Comparison of ENCODE assay signal across 8 cellular contexts in the genomic region with DNA sequence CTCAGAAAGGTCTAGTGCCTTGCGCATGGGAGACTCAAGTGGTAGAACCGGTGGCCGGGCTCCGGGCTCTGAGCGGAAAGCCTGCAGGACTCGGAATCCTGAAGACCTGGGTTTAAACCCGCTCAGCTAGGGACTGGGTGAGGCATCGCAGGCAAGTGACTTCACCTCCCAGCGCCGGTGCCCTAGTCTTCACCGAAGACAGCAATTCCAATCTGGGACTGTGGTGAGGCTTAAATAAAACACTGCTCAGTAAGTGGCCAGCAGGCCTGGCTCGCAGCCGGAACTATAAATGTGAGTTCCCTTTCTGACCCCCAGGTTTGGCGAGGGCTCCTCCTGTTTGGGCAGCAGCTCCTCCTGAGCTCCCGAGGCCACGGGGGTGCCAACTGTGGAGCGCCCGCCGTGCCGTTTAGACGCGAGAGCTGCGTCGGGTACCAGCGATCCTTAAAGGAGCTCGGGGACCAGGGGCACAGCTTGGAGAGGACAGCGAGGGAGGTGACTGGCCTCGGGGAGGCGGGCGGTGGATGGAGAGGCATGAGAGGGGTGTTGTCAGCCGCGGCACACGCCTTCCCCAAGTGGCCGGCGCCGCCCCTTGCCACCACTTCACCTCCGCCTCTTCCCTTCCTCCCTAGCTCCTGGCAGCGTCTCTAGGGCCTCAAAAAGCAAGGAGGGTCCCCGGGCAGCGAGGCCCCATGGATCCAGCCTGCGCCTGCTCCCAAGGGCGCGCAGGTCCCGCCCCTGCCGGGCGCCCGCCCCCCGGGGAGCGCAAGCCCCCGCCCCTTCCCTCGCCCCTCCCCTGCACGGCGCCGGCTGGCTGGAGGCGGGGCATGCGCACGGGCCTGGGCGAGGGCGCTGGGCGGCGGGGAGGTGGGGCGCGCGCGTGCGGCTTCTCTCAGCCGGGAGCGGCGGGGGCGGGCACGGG. TPM values are rescaled to one million over a fixed set of nuclear protein-coding genes. Genes with fewer than 3 reads are reported as not detected.
A peak's percentile ranks its signal among the peaks of the same experiment; 100 is the strongest.
DNase-seq lines count a peak whose midpoint lies in the region; ATAC-seq, FAIRE-seq and TF ChIP-seq lines count a peak whose summit lies in the region.

No MANE protein-coding gene starts in this region.

- DNase-seq in Ammon's horn (ENCODE audit: low spot score) (peak; percentile 90), NCI-H524 (lab: John Stamatoyannopoulos, UW) (peak; percentile 71 to 81), dedifferentiated amniotic fluid mesenchymal stem cell (ENCODE audit: extremely low spot score) (peak; percentile 82), HepG2 (ENCODE audit: low spot score) (peak; percentile 60)
- peak; percentile 81 for DNase-seq in activated CD4-positive, alpha-beta T cell treated with anti-CD3 and anti-CD28 coated beads, Interleukin-2, amount 50 U/mL, for 1 hour
- DNase-seq in stimulated activated CD4-positive, alpha-beta T cell treated with anti-CD3 and anti-CD28 coated beads, Interleukin-2, amount 100 ng/mL, for 4 hours (ENCODE audit: low read depth) = peak; percentile 83

- TF ChIP-seq EP300 in HepG2 (IDR thresholded peaks at IDR 0.05; ENCODE audit: low read depth in 2 of 2, low read length in 2 of 2) (0 out of 4 replicates have a peak, but pooled peaks of 1 of the 2 experiments have one; percentile 10), HepG2 (CRISPR knock-in tag; IDR thresholded peaks at IDR 0.05; ENCODE audit: borderline replicate concordance) (no peak)

- TF ChIP-seq POLR2A in HepG2 (IDR thresholded peaks at IDR 0.05; ENCODE audit: insufficient read depth in 1 of 2, low read depth in 2 of 2, low read length in 2 of 2) = peak in 1 of 2 experiments; percentile 60; a peak in 1 of 4 replicates

- CTCF ChIA-PET in HepG2 (lab: Yijun Ruan, JAX; ENCODE audit: low intra/inter-chr PET ratio, low total read pairs) = no interaction called here

- H3K27ac ChIP-seq in HepG2 (ENCODE audit: extremely low read length, insufficient read depth, low read length) = no peak overlapping the region

- ATAC-seq in GM19328 (IDR thresholded peaks at IDR 0.05; ENCODE audit: unreplicated experiment) = peak; percentile 89
- peak; percentile 77 for ATAC-seq in HG03457 (IDR thresholded peaks at IDR 0.05; ENCODE audit: unreplicated experiment)
- ATAC-seq in HepG2 = peak; percentile 84

- no peaks in the 10 kb centered on the region for H3K36me3 ChIP-seq in HepG2 (replicated peaks in 1 of 2; ENCODE audit: control insufficient read depth in 1 of 2, insufficient read depth in 2 of 2, low read length in 2 of 2)

- in situ Hi-C loops in HepG2 (cut with HindIII; ENCODE audit: extremely low pct_ligation_motif_present, low pct_unique_long_range_greater_than_20kb) = loop anchor here (5.0 kb wide), 1 partner anchor 88 kb away; no protein-coding TSS in a partner anchor

- no peak for FAIRE-seq in HepG2 (lab: Jason Lieb, UNC)

- intact Hi-C loops in HepG2 (cut with micrococcal nuclease; ENCODE audit: unreplicated experiment) = loop anchor here (10.0 kb wide), 1 partner anchor 90 kb away; no protein-coding TSS in a partner anchor

- H3K79me2 ChIP-seq in HepG2 (ENCODE audit: insufficient read depth, low read length) = peaks cover 2% of the 10 kb centered on the region

- H3K4me2 ChIP-seq in HepG2 (ENCODE audit: low read depth, low read length) = peak overlapping the region; percentile 98

- 3% methylated on average over 7 of the region's 71 CpGs for WGBS in HepG2 (ENCODE audit: low lambda C conversion rate)

- H3K9ac ChIP-seq in HepG2 (ENCODE audit: insufficient read depth, low read depth, low read length) = peak overlapping the region; percentile 54

- 0 out of 2 replicates have a peak, but pooled peaks have one; percentile 19 for TF ChIP-seq CTCF in HepG2 (CRISPR knock-in tag; IDR thresholded peaks at IDR 0.05)

- H3K27me3 ChIP-seq in HepG2 (ENCODE audit: control insufficient read depth in 1 of 2, insufficient read depth in 2 of 2, low read length in 2 of 2) = peaks cover 0 to 38% of the 10 kb centered on the region in 2 experiments; a peak in 2 of 5 replicates

- H3K4me3 ChIP-seq in HepG2 (replicated peaks in 1 of 3; ENCODE audit: insufficient read depth in 1 of 3, low read depth in 2 of 3, low read length in 3 of 3) = peak overlapping the region; percentile 62 to 77 (median 75)

- H3K9me3 ChIP-seq in HepG2 (ENCODE audit: low read length) = no peaks in the 10 kb centered on the region

- TF ChIP-seq RAD21 in HepG2 (CRISPR knock-in tag; IDR thresholded peaks at IDR 0.05) = no peak

- H3K4me1 ChIP-seq in HepG2 (ENCODE audit: insufficient read depth, low read length) = peaks cover 54% of the 10 kb centered on the region

- BruUV-seq in HepG2 (replicated peaks; lab: Mats Ljungman, UMichigan) = no TSS peak

- POLR2A ChIA-PET in HepG2 (lab: Yijun Ruan, JAX) = interaction anchor here (1.2 kb wide), 1 partner anchor 253 kb away, joined by 3 read pairs; no protein-coding TSS in a partner anchor

- no peaks in the 10 kb centered on the region for H4K20me1 ChIP-seq in HepG2 (ENCODE audit: insufficient read depth, low read length)

- H2AFZ ChIP-seq in HepG2 (ENCODE audit: low read length) = no peak overlapping the region

TF ChIP-seq in HepG2, 621 proteins besides CTCF, POLR2A, EP300 and RAD21 (continues in another document):
- TF ChIP-seq ZNF644 (CRISPR knock-in tag; IDR thresholded peaks at IDR 0.05; ENCODE audit: low read depth) = no peak
- TF ChIP-seq, protein P1, sequence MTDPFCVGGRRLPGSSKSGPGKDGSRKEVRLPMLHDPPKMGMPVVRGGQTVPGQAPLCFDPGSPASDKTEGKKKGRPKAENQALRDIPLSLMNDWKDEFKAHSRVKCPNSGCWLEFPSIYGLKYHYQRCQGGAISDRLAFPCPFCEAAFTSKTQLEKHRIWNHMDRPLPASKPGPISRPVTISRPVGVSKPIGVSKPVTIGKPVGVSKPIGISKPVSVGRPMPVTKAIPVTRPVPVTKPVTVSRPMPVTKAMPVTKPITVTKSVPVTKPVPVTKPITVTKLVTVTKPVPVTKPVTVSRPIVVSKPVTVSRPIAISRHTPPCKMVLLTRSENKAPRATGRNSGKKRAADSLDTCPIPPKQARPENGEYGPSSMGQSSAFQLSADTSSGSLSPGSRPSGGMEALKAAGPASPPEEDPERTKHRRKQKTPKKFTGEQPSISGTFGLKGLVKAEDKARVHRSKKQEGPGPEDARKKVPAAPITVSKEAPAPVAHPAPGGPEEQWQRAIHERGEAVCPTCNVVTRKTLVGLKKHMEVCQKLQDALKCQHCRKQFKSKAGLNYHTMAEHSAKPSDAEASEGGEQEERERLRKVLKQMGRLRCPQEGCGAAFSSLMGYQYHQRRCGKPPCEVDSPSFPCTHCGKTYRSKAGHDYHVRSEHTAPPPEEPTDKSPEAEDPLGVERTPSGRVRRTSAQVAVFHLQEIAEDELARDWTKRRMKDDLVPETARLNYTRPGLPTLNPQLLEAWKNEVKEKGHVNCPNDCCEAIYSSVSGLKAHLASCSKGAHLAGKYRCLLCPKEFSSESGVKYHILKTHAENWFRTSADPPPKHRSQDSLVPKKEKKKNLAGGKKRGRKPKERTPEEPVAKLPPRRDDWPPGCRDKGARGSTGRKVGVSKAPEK (CRISPR knock-in tag; IDR thresholded peaks at IDR 0.05; ENCODE audit: borderline replicate concordance) = no peak
- TF ChIP-seq PHF21A (CRISPR knock-in tag; IDR thresholded peaks at IDR 0.05) = 0 out of 2 replicates have a peak, but pooled peaks have one; percentile 37
- TF ChIP-seq NKX3-1 (CRISPR knock-in tag; IDR thresholded peaks at IDR 0.05) = no peak
- TF ChIP-seq JDP2 (CRISPR knock-in tag; IDR thresholded peaks at IDR 0.05; ENCODE audit: borderline replicate concordance) = no peak
- no peak for TF ChIP-seq ZBTB20 (CRISPR knock-in tag; IDR thresholded peaks at IDR 0.05; ENCODE audit: borderline replicate concordance, low read depth)

RNA-seq across cellular contexts. Expression of a gene that starts 0.7 kb away (rescaled TPM):
- 1.5 and 3.1 TPM in 2 replicates for total RNA-seq in HepG2 (2016; rRNA removed; fragmentation: Illumina TruSeq; extraction: Trizol)
- 13.2 and 14.6 TPM in 2 replicates for total RNA-seq in HepG2 (2016; cell fraction: cytosol; rRNA removed; fragmentation: Illumina TruSeq; extraction: Trizol; ENCODE audit: low read depth)
- total RNA-seq in HepG2 (2016; cell fraction: insoluble cytoplasmic fraction; rRNA removed; fragmentation: Illumina TruSeq; extraction: Trizol) = 1.3 and 2.8 TPM in 2 replicates
- total RNA-seq in HepG2 (2016; cell fraction: membrane; rRNA removed; fragmentation: Illumina TruSeq; extraction: Trizol) = 3.0 and 3.1 TPM in 2 replicates
- total RNA-seq in HepG2 (2016; cell fraction: nucleus; rRNA removed; fragmentation: Illumina TruSeq; extraction: Trizol) = 3.9 and 5.1 TPM in 2 replicates
- 2.0 and 3.2 TPM in 2 replicates for polyA plus RNA-seq in HepG2 (2011; rRNA removed)
- polyA plus RNA-seq in HepG2 (2011; cell fraction: cytosol; rRNA removed) = 1.5 and 2.5 TPM in 2 replicates
- 6.4 and 11.2 TPM in 2 replicates for polyA plus RNA-seq in HepG2 (2011; cell fraction: nucleus; rRNA removed)
- polyA plus RNA-seq in HepG2 (2012) = 1.3 and 1.7 TPM in 2 replicates
- 0.06 and 0.15 TPM in 2 replicates for polyA plus RNA-seq in HepG2 (2016; cell fraction: cytosol; fragmentation: Illumina TruSeq; extraction: Trizol; ENCODE audit: low read depth)
- 1.9 and 2.2 TPM in 2 replicates for polyA plus RNA-seq in HepG2 (2016; cell fraction: insoluble cytoplasmic fraction; fragmentation: Illumina TruSeq; extraction: Trizol; ENCODE audit: low read depth)
- 0.32 and 0.42 TPM in 2 replicates for polyA plus RNA-seq in HepG2 (2016; cell fraction: membrane; fragmentation: Illumina TruSeq; extraction: Trizol; ENCODE audit: low read depth)
- 5.4 and 6.1 TPM in 2 replicates for polyA plus RNA-seq in HepG2 (2016; cell fraction: nucleus; fragmentation: Illumina TruSeq; extraction: Trizol; ENCODE audit: insufficient read depth, low read depth)
- polyA minus RNA-seq in HepG2 (2011; rRNA and poly(A)+ RNA removed; ENCODE audit: low replicate concordance) = 6.9 and 30.0 TPM in 2 replicates
- polyA minus RNA-seq in HepG2 (2011; cell fraction: cytosol; rRNA and poly(A)+ RNA removed) = 2.4 and 3.2 TPM in 2 replicates
- 13.9 and 18.2 TPM in 2 replicates for polyA minus RNA-seq in HepG2 (2011; cell fraction: nucleus; rRNA and poly(A)+ RNA removed)
